In the genomic region with DNA sequence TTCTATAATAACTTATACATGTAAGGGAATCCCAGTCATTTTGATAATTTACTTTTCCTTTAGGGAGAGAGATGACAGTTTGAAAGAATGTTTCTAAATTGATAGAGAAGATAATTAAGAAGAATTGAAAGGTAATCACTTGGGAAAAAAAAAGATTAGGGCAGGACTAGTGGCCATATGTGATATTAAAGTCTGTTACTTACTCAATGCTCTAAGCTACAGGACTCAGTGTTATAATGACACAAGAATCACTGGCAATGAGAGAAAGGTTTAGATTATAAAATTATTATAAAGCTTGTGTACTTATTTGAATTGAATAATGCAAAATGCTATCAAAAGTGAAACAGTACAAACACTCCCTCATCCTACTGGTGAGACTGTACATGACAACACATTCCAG, we compare ENCODE assay signal across 17 cellular contexts.
"Had no signal": no experiment of that assay in that cellular context is flagged by ENCODE, and none has a peak within 500 bp of the region (broad histone marks: within the 10 kb centered on the region; RNA-seq: fewer than 3 reads in every experiment).

No MANE protein-coding gene starts in this region.

- H3K4me3 Mint-ChIP-seq: activated CD4-positive, alpha-beta T cell treated with anti-CD3 and anti-CD28 coated beads, Interleukin-2, amount 10 ng/mL, durations not matched to agents 7 days and 5 days; activated naive CD4-positive, alpha-beta T cell treated with anti-CD3 and anti-CD28 coated beads, Interleukin-2, amount 50 U/mL, for 24 hours; dendritic cell treated with granulocyte-macrophage colony-stimulating factor and Interleukin-4, amounts not matched to agents 40 ng/mL and 50 ng/mL, for 4 days; effector memory CD8-positive, alpha-beta T cell; naive thymus-derived CD8-positive, alpha-beta T cell; T-cell; WTC11 had no signal

- H3K36me3 ChIP-seq: suprapubic skin, upper lobe of left lung had no signal

- H3K4me1 ChIP-seq: body of pancreas, suprapubic skin had no signal

- H3K27ac Mint-ChIP-seq: activated CD4-positive, alpha-beta T cell treated with anti-CD3 and anti-CD28 coated beads, Interleukin-2, amount 10 ng/mL, durations not matched to agents 7 days and 5 days; activated naive CD4-positive, alpha-beta T cell treated with anti-CD3 and anti-CD28 coated beads, Interleukin-2, amount 50 U/mL, for 24 hours; activated T-helper 2 cell treated with anti-CD3 and anti-CD28 coated beads, Interferon-gamma antibody, Interleukin-2, Interleukin-4, amounts not matched to agents 10 μg/mL and 5 μg/mL and 100 μg/mL, durations not matched to agents 14 hours and 24 hours and 36 hours; dendritic cell treated with granulocyte-macrophage colony-stimulating factor and Interleukin-4, amounts not matched to agents 40 ng/mL and 50 ng/mL, for 4 days; effector memory CD8-positive, alpha-beta T cell; naive thymus-derived CD8-positive, alpha-beta T cell; T-cell; WTC11 had no signal

- H3K27me3 Mint-ChIP-seq: dendritic cell treated with granulocyte-macrophage colony-stimulating factor and Interleukin-4, amounts not matched to agents 40 ng/mL and 50 ng/mL, for 4 days; effector memory CD8-positive, alpha-beta T cell had no signal

- DNase-seq: activated CD4-positive, alpha-beta T cell treated with anti-CD3 and anti-CD28 coated beads, Interleukin-2, amount 10 ng/mL, durations not matched to agents 7 days and 5 days; activated CD8-positive, alpha-beta memory T cell treated with anti-CD3 and anti-CD28 coated beads for 24 hours; body of pancreas; effector memory CD8-positive, alpha-beta T cell; left colon; naive thymus-derived CD8-positive, alpha-beta T cell; stimulated activated CD4-positive, alpha-beta T cell treated with anti-CD3 and anti-CD28 coated beads, Interleukin-2, amount 100 ng/mL, for 48 hours; stimulated activated naive CD8-positive, alpha-beta T cell treated with anti-CD3 and anti-CD28 coated beads, Interleukin-15, Interleukin-2, amounts not matched to agents 100 U/mL and 50 U/mL, for 24 hours; T-cell; T1000; upper lobe of left lung had no signal

- H3K9me3 ChIP-seq: body of pancreas, suprapubic skin, upper lobe of left lung had no signal

- ATAC-seq: body of pancreas; effector memory CD8-positive, alpha-beta T cell; left colon; naive thymus-derived CD8-positive, alpha-beta T cell; stimulated activated naive CD8-positive, alpha-beta T cell treated with anti-CD3 and anti-CD28 coated beads, Interleukin-15, Interleukin-2, amounts not matched to agents 100 U/mL and 50 U/mL, for 24 hours; T-cell; WTC11 had no signal

- H3K27me3 ChIP-seq: body of pancreas, suprapubic skin, upper lobe of left lung had no signal

- H3K9me3 Mint-ChIP-seq: activated CD4-positive, alpha-beta T cell treated with anti-CD3 and anti-CD28 coated beads, Interleukin-2, amount 10 ng/mL, durations not matched to agents 7 days and 5 days; activated naive CD4-positive, alpha-beta T cell treated with anti-CD3 and anti-CD28 coated beads, Interleukin-2, amount 50 U/mL, for 24 hours; activated T-helper 2 cell treated with anti-CD3 and anti-CD28 coated beads, Interferon-gamma antibody, Interleukin-2, Interleukin-4, amounts not matched to agents 10 μg/mL and 5 μg/mL and 100 μg/mL, durations not matched to agents 14 hours and 24 hours and 36 hours; dendritic cell treated with granulocyte-macrophage colony-stimulating factor and Interleukin-4, amounts not matched to agents 40 ng/mL and 50 ng/mL, for 4 days; effector memory CD8-positive, alpha-beta T cell; T-cell; WTC11 had no signal

- H3K4me3 ChIP-seq: body of pancreas, lung, suprapubic skin, upper lobe of left lung had no signal

- H3K27ac ChIP-seq: body of pancreas, suprapubic skin, upper lobe of left lung had no signal

- H3K36me3 Mint-ChIP-seq: activated naive CD4-positive, alpha-beta T cell treated with anti-CD3 and anti-CD28 coated beads, Interleukin-2, amount 50 U/mL, for 24 hours; naive thymus-derived CD8-positive, alpha-beta T cell; T-cell; WTC11 had no signal

- H3K4me1 Mint-ChIP-seq: activated naive CD4-positive, alpha-beta T cell treated with anti-CD3 and anti-CD28 coated beads, Interleukin-2, amount 50 U/mL, for 24 hours; naive thymus-derived CD8-positive, alpha-beta T cell; WTC11 had no signal
